Comparison of ENCODE assay signal across 12 cellular contexts in the genomic region with DNA sequence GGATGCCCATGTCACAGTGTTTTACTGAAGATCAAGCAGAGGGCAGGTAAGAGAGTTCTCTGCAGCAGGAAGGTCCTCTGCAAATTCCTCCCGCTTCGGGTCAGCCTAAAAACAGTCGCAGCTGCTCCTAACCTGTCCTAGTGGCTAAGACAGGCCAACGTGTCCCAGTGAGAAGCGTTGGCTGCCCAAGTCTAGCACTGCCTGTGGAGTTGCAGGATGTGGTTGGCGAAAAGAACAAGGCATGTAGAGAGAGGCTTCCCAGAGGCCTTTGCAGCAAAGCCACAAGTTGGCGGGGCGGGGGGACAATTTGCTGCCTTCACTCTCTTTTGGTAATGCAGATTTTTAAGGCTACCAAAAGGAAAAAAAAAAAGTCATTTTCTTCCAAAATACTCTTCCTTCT.
A peak's percentile ranks its signal among the peaks of the same experiment; 100 is the strongest.
DNase-seq lines count a peak whose midpoint lies in the region; ATAC-seq, FAIRE-seq and TF ChIP-seq lines count a peak whose summit lies in the region.
"Had no signal": no experiment of that assay in that cellular context is flagged by ENCODE, and none has a peak within 500 bp of the region (broad histone marks: within the 10 kb centered on the region; RNA-seq: fewer than 3 reads in every experiment).

No MANE protein-coding gene starts in this region.

- no peak for TF ChIP-seq POLR2A in NB4 (IDR thresholded peaks at IDR 0.05; ENCODE audit: extremely low read depth, insufficient read length)
- TF ChIP-seq POLR2A in H54 (IDR thresholded peaks at IDR 0.05; ENCODE audit: low read depth, low read length): no peak

- H3K4me3 ChIP-seq in NB4 (ENCODE audit: low read depth, low read length): no peak overlapping the region

- TF ChIP-seq CTCF in NB4 (IDR thresholded peaks at IDR 0.05; ENCODE audit: low read depth, low read length): no peak

- H3K4me3 Mint-ChIP-seq in immature natural killer cell: peak overlapping the region in 4 of 5 donors; percentile 31 to 75 (median 48)

- H3K27me3 Mint-ChIP-seq in immature natural killer cell (ENCODE audit: low read depth in 3 of 3): peaks cover 3 to 18% (median 9%) of the 10 kb centered on the region in 3 donors

- ATAC-seq in GM21619 (IDR thresholded peaks at IDR 0.05; ENCODE audit: unreplicated experiment) (no peak), GM21367 (IDR thresholded peaks at IDR 0.05; ENCODE audit: unreplicated experiment) (no peak)
- ATAC-seq: esophagus mucosa had no signal

- FAIRE-seq in H54 (lab: Jason Lieb, UNC): no peak
- FAIRE-seq: kidney had no signal

- DNase-seq in NB4 (ENCODE audit: low read depth) (peak; percentile 30), activated T-cell treated with anti-CD3 and anti-CD28 coated beads for 24 hours (ENCODE audit: low read depth) (peak; percentile 45), immature natural killer cell (peak; percentile 32 to 63 (median 40)), H54 (ENCODE audit: insufficient read length, low spot score) (no peak), anterior cingulate cortex (lab: John Stamatoyannopoulos, UW) (no peak)
- peak; percentile 27 for DNase-seq in stimulated activated CD8-positive, alpha-beta memory T cell treated with anti-CD3 and anti-CD28 coated beads, Interleukin-12 subunit alpha, Interleukin-12 subunit beta, amount 100 ng/mL, for 4 hours (ENCODE audit: low read depth)
- DNase-seq: kidney, NCI-H1092 treated with DMSO at 0.1 percent for 48 hours had no signal

- peak overlapping the region in 1 of 6 donors; percentile 27 for H3K27ac Mint-ChIP-seq in immature natural killer cell
- H3K27ac Mint-ChIP-seq: progenitor cell of endocrine pancreas had no signal

- peaks cover 0 to 2% (median 0%) of the 10 kb centered on the region in 6 donors for H3K9me3 Mint-ChIP-seq in immature natural killer cell

- H3K36me3 Mint-ChIP-seq in immature natural killer cell: peaks cover 0 to 5% (median 0%) of the 10 kb centered on the region in 3 donors

- H3K4me1 Mint-ChIP-seq in immature natural killer cell: peaks cover 19 to 23% of the 10 kb centered on the region in 2 donors

Comparison
In these comparisons a context has a peak if more than half of its experiments do, and no peak if none do; other contexts are left out.
1. DNase-seq: peak in NB4 (single experiment), activated T-cell treated with anti-CD3 and anti-CD28 coated beads for 24 hours (single experiment), immature natural killer cell (3 of 3) and stimulated activated CD8-positive, alpha-beta memory T cell treated with anti-CD3 and anti-CD28 coated beads, Interleukin-12 subunit alpha, Interleukin-12 subunit beta, amount 100 ng/mL, for 4 hours (single experiment); none in H54 (single experiment) and anterior cingulate cortex (0 of 58).